ENCODE assay signal across 8 cellular contexts in the genomic region with DNA sequence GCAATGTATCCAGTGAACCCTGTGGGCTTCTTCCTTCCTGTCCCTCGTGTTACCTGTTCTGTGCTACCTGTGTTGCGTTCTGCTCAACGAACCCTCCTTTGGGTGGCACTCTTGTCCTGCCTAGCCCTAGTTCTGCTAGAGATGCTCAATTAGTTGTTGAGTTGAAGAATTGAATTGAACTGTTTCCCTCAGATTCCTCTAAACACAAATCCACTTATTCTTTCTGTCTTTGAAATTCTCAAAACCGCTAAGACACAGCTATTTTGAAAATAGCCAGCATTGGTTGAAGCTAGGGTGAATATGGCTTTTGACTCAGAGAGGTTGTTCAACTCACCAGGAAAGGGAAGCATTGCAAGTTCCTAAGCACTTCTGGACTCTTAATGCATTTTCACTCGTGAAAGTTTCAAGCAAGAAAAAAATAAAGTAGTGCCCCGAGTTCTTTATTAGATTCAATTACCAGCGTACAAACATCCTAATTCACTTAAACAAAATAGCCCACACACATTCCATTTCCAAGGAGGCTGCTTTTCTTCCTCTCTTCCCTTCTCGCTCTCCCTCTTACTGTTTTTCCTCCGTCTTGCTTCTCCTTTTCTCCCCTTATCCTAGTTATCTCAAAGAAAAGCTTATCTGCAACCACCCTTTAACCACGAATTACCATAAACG. TPM values are rescaled to one million over a fixed set of nuclear protein-coding genes. Genes with fewer than 3 reads are reported as not detected.
DNase-seq lines count a peak whose midpoint lies in the region; ATAC-seq and TF ChIP-seq lines count a peak whose summit lies in the region.

No MANE protein-coding gene starts in this region.

- H3K4me1 Mint-ChIP-seq in activated naive CD4-positive, alpha-beta T cell treated with anti-CD3 and anti-CD28 coated beads for 36 hours (ENCODE audit: low read depth): peaks cover 15% of the 10 kb centered on the region

- no peaks in the 10 kb centered on the region for H3K9me3 ChIP-seq in hepatocyte (ENCODE audit: low read depth)
- no peaks in the 10 kb centered on the region for H3K9me3 ChIP-seq in skeletal muscle satellite cell (replicated peaks; ENCODE audit: low read length)

- H3K36me3 Mint-ChIP-seq in activated naive CD4-positive, alpha-beta T cell treated with anti-CD3 and anti-CD28 coated beads for 36 hours (ENCODE audit: low read depth): no peaks in the 10 kb centered on the region

- intact Hi-C loops in activated naive CD4-positive, alpha-beta T cell treated with anti-CD3 and anti-CD28 coated beads for 36 hours (cut with micrococcal nuclease): loop anchor here (1.0 to 5.0 kb wide), 9 partner anchors 13 to 309 kb away; no protein-coding TSS in a partner anchor

- H3K36me3 ChIP-seq in hepatocyte (replicated peaks; ENCODE audit: insufficient read depth, low read depth): no peaks in the 10 kb centered on the region
- no peaks in the 10 kb centered on the region for H3K36me3 ChIP-seq in skeletal muscle satellite cell (ENCODE audit: insufficient read depth, low read length)

- peak overlapping the region; percentile 44 for H3K27ac Mint-ChIP-seq in activated naive CD4-positive, alpha-beta T cell treated with anti-CD3 and anti-CD28 coated beads for 36 hours

- H3K4me1 ChIP-seq in hepatocyte (ENCODE audit: insufficient read depth) (peaks cover 5% of the 10 kb centered on the region), skeletal muscle satellite cell (ENCODE audit: control insufficient read depth, insufficient read depth, low read length) (peaks cover 32% of the 10 kb centered on the region)

- no peaks in the 10 kb centered on the region for H3K9me2 ChIP-seq in hepatocyte (replicated peaks; ENCODE audit: insufficient read depth)

- peak overlapping the region; percentile 85 for H2AFZ ChIP-seq in hepatocyte

- H3K27ac ChIP-seq in hepatocyte: peak overlapping the region; percentile 90

- H3K9ac ChIP-seq in skeletal muscle satellite cell (ENCODE audit: low read depth, low read length): peak overlapping the region; percentile 72

- peak overlapping the region; percentile 92 for H3K4me2 ChIP-seq in hepatocyte
- peak overlapping the region; percentile 87 for H3K4me2 ChIP-seq in skeletal muscle satellite cell (ENCODE audit: low read length)

- peaks cover 31% of the 10 kb centered on the region for H3K79me2 ChIP-seq in hepatocyte

- no peaks in the 10 kb centered on the region for H3K9me3 Mint-ChIP-seq in activated naive CD4-positive, alpha-beta T cell treated with anti-CD3 and anti-CD28 coated beads for 36 hours

- ATAC-seq in GM18870 (IDR thresholded peaks at IDR 0.05; ENCODE audit: unreplicated experiment): no peak

- 3% methylated on average over 11 of the region's 11 CpGs for WGBS in hepatocyte (ENCODE audit: low lambda C conversion rate, missing lambda C conversion rate)

- TF ChIP-seq CTCF in hepatocyte (IDR thresholded peaks at IDR 0.05; ENCODE audit: poor library complexity): peak; percentile 46

- DNase-seq in stimulated activated naive CD4-positive, alpha-beta T cell (lab: John Stamatoyannopoulos, UW): peak; percentile 9 to 56 (median 19)
- no peak for DNase-seq in stimulated activated naive CD4-positive, alpha-beta T cell treated with Interleukin-2 at 50 U/mL for 16 hours (lab: John Stamatoyannopoulos, UW)
- DNase-seq in LHCN-M2 (ENCODE audit: low read depth): peak; percentile 19
- peak; percentile 67 for DNase-seq in activated naive CD4-positive, alpha-beta T cell treated with anti-CD3 and anti-CD28 coated beads for 36 hours
- DNase-seq in hepatocyte (ENCODE audit: low spot score): peak; percentile 48
- no peak for DNase-seq in nucleus accumbens (lab: John Stamatoyannopoulos, UW)

- H4K20me1 ChIP-seq in hepatocyte (ENCODE audit: insufficient read depth, poor library complexity, severe bottlenecking): no peaks in the 10 kb centered on the region

- H3K4me3 Mint-ChIP-seq in activated naive CD4-positive, alpha-beta T cell treated with anti-CD3 and anti-CD28 coated beads for 36 hours: peak overlapping the region; percentile 84

- H3K4me3 ChIP-seq in hepatocyte: peak overlapping the region; percentile 77
- H3K4me3 ChIP-seq in skeletal muscle satellite cell (ENCODE audit: low read length): peak overlapping the region; percentile 77

- CTCF ChIA-PET in activated naive CD4-positive, alpha-beta T cell treated with anti-CD3 and anti-CD28 coated beads for 36 hours (lab: Charles Lee): interaction anchor here (0.6 to 2.2 kb wide), 6 partner anchors 12 to 138 kb away, joined by 3 to 11 read pairs (median 5); no protein-coding TSS in a partner anchor

- H3K27me3 ChIP-seq in hepatocyte (no peaks in the 10 kb centered on the region), skeletal muscle satellite cell (ENCODE audit: control insufficient read depth, insufficient read depth, low read length) (no peaks in the 10 kb centered on the region)

- peaks cover 8% of the 10 kb centered on the region for H3K27me3 Mint-ChIP-seq in activated naive CD4-positive, alpha-beta T cell treated with anti-CD3 and anti-CD28 coated beads for 36 hours (ENCODE audit: low read depth)

RNA-seq across cellular contexts. Expression of a gene that starts 0.6 kb away (rescaled TPM):
- total RNA-seq in LHCN-M2 (2014; rRNA removed) (4.3 and 14.8 TPM in 2 replicates), hepatocyte (40.3 and 46.9 TPM in 2 replicates)
- polyA plus RNA-seq in LHCN-M2 (2012): 4.2 TPM
- 1 to 10 TPM in 1 of 2 experiments, under 1 TPM in 1; 0.69 to 1.2 TPM for total RNA-seq in activated naive CD4-positive, alpha-beta T cell treated with anti-CD3 and anti-CD28 coated beads for 36 hours
- polyA plus RNA-seq in hepatocyte: 13.4 and 15.0 TPM in 2 replicates
- 3.1 and 5.3 TPM in 2 replicates for total RNA-seq in skeletal muscle satellite cell (2012; rRNA removed)

RNA-seq across cellular contexts. Expression of a gene that starts 0.6 kb away (rescaled TPM):
- 16.0 and 18.3 TPM in 2 replicates for total RNA-seq in LHCN-M2 (2014; rRNA removed)
- 16.1 TPM for polyA plus RNA-seq in LHCN-M2 (2012)
- 10 to 100 TPM; 11.4 to 12.8 TPM for total RNA-seq in activated naive CD4-positive, alpha-beta T cell treated with anti-CD3 and anti-CD28 coated beads for 36 hours
- total RNA-seq in hepatocyte: 21.9 and 24.3 TPM in 2 replicates
- polyA plus RNA-seq in hepatocyte: 27.0 and 28.2 TPM in 2 replicates
- total RNA-seq in skeletal muscle satellite cell (2012; rRNA removed): 19.8 and 23.6 TPM in 2 replicates

Comparison
In these comparisons a context has a peak if more than half of its experiments do, and no peak if none do; other contexts are left out.
1. DNase-seq: peak in stimulated activated naive CD4-positive, alpha-beta T cell (6 of 6), LHCN-M2 (single experiment), activated naive CD4-positive, alpha-beta T cell treated with anti-CD3 and anti-CD28 coated beads for 36 hours (single experiment) and hepatocyte (single experiment); none in stimulated activated naive CD4-positive, alpha-beta T cell treated with Interleukin-2 at 50 U/mL for 16 hours (single experiment) and nucleus accumbens (0 of 56).